In genomic region chr6:30883476-30883742, GRCh38 we compare ENCODE assay signal across 1 cellular context.
TF ChIP-seq lines count a peak whose summit lies in the region.

No MANE protein-coding gene starts in this region.

TF ChIP-seq in K562, 482 proteins besides CTCF, POLR2A, EP300 and RAD21:
- peak; percentile 20 for TF ChIP-seq RBBP5 (IDR thresholded peaks at IDR 0.05; ENCODE audit: borderline replicate concordance, insufficient read depth, low read length, poor library complexity, severe bottlenecking)
- no peak for TF ChIP-seq ZBTB9 (CRISPR knock-in tag; IDR thresholded peaks at IDR 0.05)
- TF ChIP-seq GABPB1 (CRISPR knock-in tag; IDR thresholded peaks at IDR 0.05) = 0 out of 2 replicates have a peak, but pooled peaks have one; percentile 9
- TF ChIP-seq EGR1 (conservative IDR thresholded peaks at IDR 0.05) = no peak
- 0 out of 2 replicates have a peak, but pooled peaks have one; percentile 13 for TF ChIP-seq AFF4 (CRISPR knock-in tag; IDR thresholded peaks at IDR 0.05)
- TF ChIP-seq KAT7 (CRISPR knock-in tag; IDR thresholded peaks at IDR 0.05; ENCODE audit: borderline replicate concordance) = 0 out of 2 replicates have a peak, but pooled peaks have one; percentile 22
- TF ChIP-seq RFX7 (CRISPR knock-in tag; IDR thresholded peaks at IDR 0.05) = no peak
- 0 out of 4 replicates have a peak, but pooled peaks of 1 of the 2 experiments have one; percentile 5 for TF ChIP-seq HDAC1 (IDR thresholded peaks at IDR 0.05)
TF ChIP-seq in K562: peak in this region for 5.
